In genomic region chr11:71997594-71997993, GRCh38 we compare ENCODE assay signal across 20 cellular contexts.
"Had no signal": no experiment of that assay in that cellular context is flagged by ENCODE, and none has a peak within 500 bp of the region (broad histone marks: within the 10 kb centered on the region; RNA-seq: fewer than 3 reads in every experiment).

No MANE protein-coding gene starts in this region.

- H3K27ac Mint-ChIP-seq: neural progenitor cell had no signal

- H3K9me3 Mint-ChIP-seq: activated naive CD8-positive, alpha-beta T cell treated with anti-CD3 and anti-CD28 coated beads, Interleukin-2, amount 10 ng/mL, durations not matched to agents 7 days and 5 days; activated T-cell treated with anti-CD3 and anti-CD28 coated beads, Interleukin-2, amount 50 U/mL, for 24 hours; activated T-helper 2 cell treated with anti-CD3 and anti-CD28 coated beads, Interferon-gamma antibody, Interleukin-2, Interleukin-4, amounts not matched to agents 10 μg/mL and 5 μg/mL and 100 μg/mL, durations not matched to agents 14 hours and 24 hours and 36 hours; central memory CD8-positive, alpha-beta T cell; endodermal cell; neural progenitor cell had no signal

- H3K36me3 ChIP-seq: breast epithelium, gastrocnemius medialis, neural progenitor cell, ovary had no signal

- DNase-seq: activated CD4-positive, alpha-beta T cell treated with anti-CD3 and anti-CD28 coated beads for 1 hour; activated naive CD4-positive, alpha-beta T cell; activated naive CD8-positive, alpha-beta T cell treated with anti-CD3 and anti-CD28 coated beads, Interleukin-2, amount 10 ng/mL, durations not matched to agents 7 days and 5 days; activated T-cell treated with anti-CD3 and anti-CD28 coated beads, Interleukin-2, amount 50 U/mL, for 24 hours; amniotic stem cell; dorsolateral prefrontal cortex; endodermal cell; esophagus squamous epithelium; hippocampal formation; ovary; small intestine; stimulated activated CD4-positive, alpha-beta T cell treated with anti-CD3 and anti-CD28 coated beads, Interleukin-15, amount 100 ng/mL, for 24 hours; stimulated activated naive CD4-positive, alpha-beta T cell treated with Interleukin-2 at 50 U/mL for 16 hours; T-helper 1 cell had no signal

- H3K4me3 Mint-ChIP-seq: central memory CD8-positive, alpha-beta T cell; endodermal cell; neural progenitor cell had no signal

- H3K4me1 ChIP-seq: neural progenitor cell had no signal

- H3K27me3 ChIP-seq: breast epithelium, dorsolateral prefrontal cortex, esophagus squamous epithelium, gastrocnemius medialis, neural progenitor cell, ovary, right lobe of liver had no signal

- H3K27ac ChIP-seq: neural progenitor cell, ovary, right lobe of liver had no signal

- H3K9me3 ChIP-seq: breast epithelium, esophagus squamous epithelium, gastrocnemius medialis, ovary, right lobe of liver had no signal

- H3K4me3 ChIP-seq: breast epithelium, dorsolateral prefrontal cortex, esophagus squamous epithelium, gastrocnemius medialis, neural progenitor cell, ovary, right lobe of liver had no signal

- H3K27me3 Mint-ChIP-seq: activated naive CD8-positive, alpha-beta T cell treated with anti-CD3 and anti-CD28 coated beads, Interleukin-2, amount 10 ng/mL, durations not matched to agents 7 days and 5 days; activated T-cell treated with anti-CD3 and anti-CD28 coated beads, Interleukin-2, amount 50 U/mL, for 24 hours; central memory CD8-positive, alpha-beta T cell had no signal
